Comparison of ENCODE assay signal across 8 cellular contexts in the genomic region with DNA sequence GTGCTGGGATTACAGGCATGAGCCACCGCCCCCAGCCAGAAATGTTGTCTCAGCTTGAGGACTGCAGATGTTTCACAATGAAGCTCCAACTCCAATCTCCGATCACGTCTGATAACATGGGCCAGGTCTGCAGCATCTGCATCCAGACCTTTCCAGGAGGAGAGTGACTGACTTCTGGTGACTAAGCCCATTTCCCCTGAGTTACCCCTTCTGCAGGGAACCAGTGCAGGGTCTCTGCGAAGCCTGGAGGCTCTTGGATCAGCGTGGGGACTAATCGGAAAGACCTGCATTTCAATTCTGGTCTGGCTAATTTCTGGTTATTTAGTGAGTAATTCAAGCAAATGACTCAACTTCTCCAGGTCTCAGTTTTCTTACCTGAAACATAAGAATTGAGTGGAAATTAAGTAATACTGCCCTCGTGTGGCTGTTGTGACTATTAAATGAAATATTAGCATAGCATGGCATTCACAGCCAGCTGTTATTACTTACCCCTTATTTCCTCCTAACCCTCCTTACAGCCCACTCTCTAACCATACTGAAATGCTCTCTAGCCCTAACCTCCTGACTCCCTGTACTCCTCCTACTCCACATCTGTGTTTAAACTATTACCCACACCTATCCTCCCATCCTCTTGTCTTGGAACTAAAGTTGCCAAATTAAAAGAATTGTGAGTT. TPM values are rescaled to one million over a fixed set of nuclear protein-coding genes. Genes with fewer than 3 reads are reported as not detected.
A peak's percentile ranks its signal among the peaks of the same experiment; 100 is the strongest.
DNase-seq lines count a peak whose midpoint lies in the region; ATAC-seq and TF ChIP-seq lines count a peak whose summit lies in the region.

No MANE protein-coding gene starts in this region.

- DNase-seq in Caki2 (ENCODE audit: low read depth) (peak; percentile 76), NCI-H2196 (lab: John Stamatoyannopoulos, UW; ENCODE audit: unreplicated experiment) (peak; percentile 71), dermis microvascular lymphatic vessel endothelial cell (ENCODE audit: low read depth in 2 of 2) (peak; percentile 17 to 80), mucosa of gallbladder (ENCODE audit: low spot score) (peak; percentile 24), thoracic aorta (ENCODE audit: low spot score) (no peak), epidermal melanocyte (ENCODE audit: insufficient read length, low spot score) (no peak)
- peak; percentile 69 to 75 for DNase-seq in activated CD4-positive, alpha-beta T cell treated with anti-CD3 and anti-CD28 coated beads for 4 hours

- H3K9me3 ChIP-seq in thoracic aorta = no peaks in the 10 kb centered on the region

- no peaks in the 10 kb centered on the region for H3K27me3 ChIP-seq in thoracic aorta (replicated peaks; ENCODE audit: insufficient read depth)

- H3K27ac ChIP-seq in thoracic aorta = peak overlapping the region in 1 of 2 donors; percentile 52

- in situ Hi-C loops in Caki2 (cut with HindIII; ENCODE audit: low pct_unique_long_range_greater_than_20kb, low sequenced_read_pairs) = no loop called here

- ATAC-seq in GM21723 (IDR thresholded peaks at IDR 0.05; ENCODE audit: unreplicated experiment) (peak; percentile 43), thoracic aorta (ENCODE audit: insufficient number of reproducible peaks, low FRiP score, low read depth) (no peak)

- peak; percentile 58 for TF ChIP-seq CTCF in thoracic aorta (IDR thresholded peaks at IDR 0.05)

- H3K36me3 ChIP-seq in thoracic aorta = no peaks in the 10 kb centered on the region

- peaks cover 12 to 25% of the 10 kb centered on the region in 2 donors for H3K4me1 ChIP-seq in thoracic aorta (ENCODE audit: control insufficient read depth in 1 of 2, low read depth in 2 of 2)

- H3K4me3 ChIP-seq in thoracic aorta = no peak overlapping the region

RNA-seq across cellular contexts. Expression of gene GNPDA1, which starts 2.2 kb away (rescaled TPM):
- 112 and 123 TPM in 2 replicates for total RNA-seq in Caki2 (2014; rRNA removed; shearing (Covaris generic); ENCODE audit: low replicate concordance)
- total RNA-seq in dermis microvascular lymphatic vessel endothelial cell = 28.5 and 53.6 TPM in 2 replicates
- total RNA-seq in mucosa of gallbladder = 28.7 TPM
- 10 to 100 TPM; 15.8 to 26.5 TPM for total RNA-seq in thoracic aorta

RNA-seq across cellular contexts. Expression of gene RNF14, which starts 46.1 kb away (rescaled TPM):
- 103 and 126 TPM in 2 replicates for total RNA-seq in Caki2 (2014; rRNA removed; shearing (Covaris generic); ENCODE audit: low replicate concordance)
- total RNA-seq in dermis microvascular lymphatic vessel endothelial cell (46.0 and 58.4 TPM in 2 replicates), mucosa of gallbladder (62.7 TPM), thoracic aorta (10 to 100 TPM; 63.4 to 93.3 TPM)

RNA-seq across cellular contexts. Expression of gene PCDH12, which starts 57.0 kb away (rescaled TPM):
- total RNA-seq in Caki2 (2014; rRNA removed; shearing (Covaris generic); ENCODE audit: low replicate concordance) = not detected in 2 replicates
- total RNA-seq in dermis microvascular lymphatic vessel endothelial cell (22.9 and 29.7 TPM in 2 replicates), mucosa of gallbladder (3.6 TPM), thoracic aorta (1 to 10 TPM; 5.1 to 5.2 TPM)

Comparison
In these comparisons a context has a peak if more than half of its experiments do, and no peak if none do; other contexts are left out.
1. DNase-seq: peak in Caki2 (single experiment), NCI-H2196 (single experiment), activated CD4-positive, alpha-beta T cell treated with anti-CD3 and anti-CD28 coated beads for 4 hours (2 of 2), dermis microvascular lymphatic vessel endothelial cell (2 of 2) and mucosa of gallbladder (single experiment); none in thoracic aorta (single experiment) and epidermal melanocyte (single experiment).